In the genomic region with DNA sequence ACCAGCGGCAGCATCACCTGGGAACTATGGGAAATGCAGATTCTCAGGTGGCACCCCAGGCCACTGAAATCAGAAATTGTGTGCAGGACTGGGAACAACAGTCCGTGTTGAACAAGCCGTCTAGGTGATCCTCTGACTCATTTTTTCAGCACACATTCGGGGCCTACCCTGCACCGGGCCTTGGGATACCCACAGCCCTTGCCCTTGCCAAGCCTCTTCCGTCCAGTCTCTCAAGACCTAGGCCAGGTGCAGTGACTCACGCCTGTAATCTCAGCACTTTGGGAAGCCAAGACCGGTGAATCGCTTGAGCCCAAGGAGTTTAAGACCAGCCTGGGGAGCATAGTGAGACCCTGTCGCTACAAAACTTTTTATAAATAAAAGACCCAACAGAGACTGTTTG, we compare ENCODE assay signal across 1 cellular context.
TF ChIP-seq lines count a peak whose summit lies in the region.

No MANE protein-coding gene starts in this region.

TF ChIP-seq in WTC11, 78 proteins besides CTCF, POLR2A, EP300 and RAD21:
- TF ChIP-seq, protein P1, sequence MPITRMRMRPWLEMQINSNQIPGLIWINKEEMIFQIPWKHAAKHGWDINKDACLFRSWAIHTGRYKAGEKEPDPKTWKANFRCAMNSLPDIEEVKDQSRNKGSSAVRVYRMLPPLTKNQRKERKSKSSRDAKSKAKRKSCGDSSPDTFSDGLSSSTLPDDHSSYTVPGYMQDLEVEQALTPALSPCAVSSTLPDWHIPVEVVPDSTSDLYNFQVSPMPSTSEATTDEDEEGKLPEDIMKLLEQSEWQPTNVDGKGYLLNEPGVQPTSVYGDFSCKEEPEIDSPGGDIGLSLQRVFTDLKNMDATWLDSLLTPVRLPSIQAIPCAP (CRISPR knock-in tag; IDR thresholded peaks at IDR 0.05), result no peak
- TF ChIP-seq JAZF1 (CRISPR knock-in tag; IDR thresholded peaks at IDR 0.05) (no peak), NR3C1 (CRISPR knock-in tag; conservative IDR thresholded peaks at IDR 0.05; ENCODE audit: low read depth) (no peak)
- TF ChIP-seq, protein P2, sequence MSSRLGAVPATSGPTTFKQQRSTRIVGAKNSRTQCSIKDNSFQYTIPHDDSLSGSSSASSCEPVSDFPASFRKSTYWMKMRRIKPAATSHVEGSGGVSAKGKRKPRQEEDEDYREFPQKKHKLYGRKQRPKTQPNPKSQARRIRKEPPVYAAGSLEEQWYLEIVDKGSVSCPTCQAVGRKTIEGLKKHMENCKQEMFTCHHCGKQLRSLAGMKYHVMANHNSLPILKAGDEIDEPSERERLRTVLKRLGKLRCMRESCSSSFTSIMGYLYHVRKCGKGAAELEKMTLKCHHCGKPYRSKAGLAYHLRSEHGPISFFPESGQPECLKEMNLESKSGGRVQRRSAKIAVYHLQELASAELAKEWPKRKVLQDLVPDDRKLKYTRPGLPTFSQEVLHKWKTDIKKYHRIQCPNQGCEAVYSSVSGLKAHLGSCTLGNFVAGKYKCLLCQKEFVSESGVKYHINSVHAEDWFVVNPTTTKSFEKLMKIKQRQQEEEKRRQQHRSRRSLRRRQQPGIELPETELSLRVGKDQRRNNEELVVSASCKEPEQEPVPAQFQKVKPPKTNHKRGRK (CRISPR knock-in tag; IDR thresholded peaks at IDR 0.05; ENCODE audit: borderline replicate concordance), result no peak
